In genomic region chr1:212635141-212635601, GRCh38 we compare ENCODE assay signal across 8 cellular contexts. TPM values are rescaled to one million over a fixed set of nuclear protein-coding genes. Genes with fewer than 3 reads are reported as not detected.
DNase-seq lines count a peak whose midpoint lies in the region; ATAC-seq, FAIRE-seq and TF ChIP-seq lines count a peak whose summit lies in the region.

No MANE protein-coding gene starts in this region.

- no peak overlapping the region for H3K4me2 ChIP-seq in osteoblast (ENCODE audit: insufficient read depth, low read length)
- H3K4me2 ChIP-seq in Karpas-422 (ENCODE audit: low read depth, low read length, poor library complexity, severe bottlenecking) = no peak overlapping the region

- H4K20me1 ChIP-seq in osteoblast (ENCODE audit: insufficient read depth, low read length) (no peaks in the 10 kb centered on the region), Karpas-422 (ENCODE audit: insufficient read depth, low read depth, low read length) (no peaks in the 10 kb centered on the region)

- H3K79me2 ChIP-seq in osteoblast (ENCODE audit: insufficient read depth, low read length) (no peaks in the 10 kb centered on the region), Karpas-422 (ENCODE audit: low read length) (no peaks in the 10 kb centered on the region)

- peaks cover 5% of the 10 kb centered on the region for H3K36me3 Mint-ChIP-seq in chondrocyte (ENCODE audit: low read depth)

- H3K36me3 ChIP-seq in osteoblast (ENCODE audit: insufficient read depth, low read length) (no peaks in the 10 kb centered on the region), Karpas-422 (ENCODE audit: insufficient read depth, low read length) (no peaks in the 10 kb centered on the region; the same call in 1 of the 2 replicates)

- H3K9me3 ChIP-seq in osteoblast (ENCODE audit: low read depth, low read length) (no peaks in the 10 kb centered on the region), Karpas-422 (ENCODE audit: low read length) (peaks cover 6% of the 10 kb centered on the region; the same call in 1 of the 2 replicates)

- peaks cover 45% of the 10 kb centered on the region for H3K4me1 Mint-ChIP-seq in chondrocyte (ENCODE audit: low read depth)

- H3K9me2 ChIP-seq in Karpas-422 (replicated peaks; ENCODE audit: insufficient read depth, low read length) = no peaks in the 10 kb centered on the region

- no peaks in the 10 kb centered on the region for H3K27me3 ChIP-seq in osteoblast (ENCODE audit: insufficient read depth, low read length)
- H3K27me3 ChIP-seq in Karpas-422 (ENCODE audit: low read length) = peaks cover 5% of the 10 kb centered on the region; the same call in 1 of the 2 replicates

- H3K27me3 Mint-ChIP-seq in chondrocyte (ENCODE audit: low read depth) = peaks cover 2% of the 10 kb centered on the region

- TF ChIP-seq CTCF in chondrocyte (IDR thresholded peaks at IDR 0.05) (no peak), osteoblast (IDR thresholded peaks at IDR 0.05; ENCODE audit: extremely low read depth, low read depth, low read length) (no peak)

- in situ Hi-C loops in KBM-7 (cut with MboI; ENCODE audit: low pct_unique_long_range_greater_than_20kb, low sequenced_read_pairs) = no loop called here

- no peak overlapping the region for H3K4me3 Mint-ChIP-seq in chondrocyte (ENCODE audit: unreplicated experiment)

- DNase-seq in GM03348 (ENCODE audit: low spot score) (peak; percentile 16), KBM-7 (peak; percentile 27), chondrocyte (ENCODE audit: low spot score) (no peak), osteoblast (ENCODE audit: insufficient read length, low spot score, missing footprints) (peak; percentile 79), Karpas-422 (no peak), urothelium cell line (ENCODE audit: low spot score) (no peak), NCI-H510A (lab: John Stamatoyannopoulos, UW) (no peak)

- FAIRE-seq in urothelium cell line (lab: Jason Lieb, UNC) = no peak

- H3K27ac ChIP-seq in osteoblast (ENCODE audit: low read depth, low read length) = peak overlapping the region; percentile 97
- H3K27ac ChIP-seq in Karpas-422 (ENCODE audit: low read length) = no peak overlapping the region

- no peak for ATAC-seq in GM21786 (IDR thresholded peaks at IDR 0.05; ENCODE audit: unreplicated experiment)

- H3K9me3 Mint-ChIP-seq in chondrocyte (ENCODE audit: low read depth) = peaks cover 3% of the 10 kb centered on the region

- no peak overlapping the region for H2AFZ ChIP-seq in osteoblast (ENCODE audit: low read length)
- no peak overlapping the region for H2AFZ ChIP-seq in Karpas-422 (ENCODE audit: low read length)

- H3K27ac Mint-ChIP-seq in chondrocyte (ENCODE audit: unreplicated experiment) = peak overlapping the region; percentile 90

- H3K4me1 ChIP-seq in osteoblast (ENCODE audit: insufficient read depth, low read length) (peaks cover 41% of the 10 kb centered on the region), Karpas-422 (ENCODE audit: low read length) (peaks cover 15% of the 10 kb centered on the region)

- H3K9ac ChIP-seq in Karpas-422 (ENCODE audit: low read length) = no peak overlapping the region

- H3K4me3 ChIP-seq in osteoblast (ENCODE audit: insufficient read depth, low read length) = no peak overlapping the region
- H3K4me3 ChIP-seq in Karpas-422 (ENCODE audit: low read length) = no peak overlapping the region

RNA-seq across cellular contexts. Expression of gene ATF3, which starts 26.6 kb away (rescaled TPM):
- total RNA-seq in chondrocyte (3.5 to 54.5 TPM (median 50.2 TPM) in 3 replicates), osteoblast (3.2 and 3.6 TPM in 2 replicates)
- 4.1 and 8.0 TPM in 2 replicates for total RNA-seq in Karpas-422 (2014; rRNA removed; shearing (Covaris generic); ENCODE audit: low replicate concordance)

Comparison
In these comparisons a context has a peak if more than half of its experiments do, and no peak if none do; other contexts are left out.
1. DNase-seq: peak in GM03348 (single experiment), KBM-7 (single experiment) and osteoblast (single experiment); none in chondrocyte (single experiment), Karpas-422 (single experiment), urothelium cell line (single experiment) and NCI-H510A (single experiment).